In the genomic region with DNA sequence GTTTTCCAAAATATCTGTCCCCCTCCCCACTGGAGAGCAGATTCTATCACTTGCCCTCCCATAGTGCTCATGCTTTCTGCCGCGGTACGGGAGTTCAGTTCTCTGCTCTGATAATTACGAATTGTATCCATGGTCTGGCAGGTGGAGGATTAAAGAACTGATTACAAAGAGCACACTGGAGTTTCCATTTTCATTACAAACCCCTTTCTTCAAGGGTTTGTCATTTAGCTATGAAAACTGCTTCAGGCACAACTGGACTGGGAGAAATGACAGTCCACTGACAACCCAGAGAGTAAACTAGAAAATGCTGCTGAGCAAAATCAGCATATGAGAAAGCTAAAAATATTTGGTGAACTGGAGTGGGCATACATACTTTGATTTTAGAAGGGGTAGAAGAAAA, we compare ENCODE assay signal across 22 cellular contexts.
DNase-seq lines count a peak whose midpoint lies in the region; TF ChIP-seq lines count a peak whose summit lies in the region.
"Had no signal": no experiment of that assay in that cellular context is flagged by ENCODE, and none has a peak within 500 bp of the region (broad histone marks: within the 10 kb centered on the region; RNA-seq: fewer than 3 reads in every experiment).

No MANE protein-coding gene starts in this region.

- no peak for TF ChIP-seq CTCF in neural progenitor cell (IDR thresholded peaks at IDR 0.05)
- no peak for TF ChIP-seq CTCF in Peyer's patch (IDR thresholded peaks at IDR 0.05)

- H3K27ac Mint-ChIP-seq in neural progenitor cell = peak overlapping the region; percentile 67
- H3K27ac Mint-ChIP-seq: CD14-positive monocyte had no signal

- H3K36me3 Mint-ChIP-seq in neural progenitor cell = peaks cover 1% of the 10 kb centered on the region

- H3K27ac ChIP-seq in neural progenitor cell (no peak overlapping the region), Peyer's patch (no peak overlapping the region)
- H3K27ac ChIP-seq: 22Rv1, SK-N-MC had no signal

- H3K4me3 ChIP-seq in neural progenitor cell = no peak overlapping the region
- no peak overlapping the region for H3K4me3 ChIP-seq in Peyer's patch
- H3K4me3 ChIP-seq: SK-N-MC had no signal

- H3K36me3 ChIP-seq in neural progenitor cell (no peaks in the 10 kb centered on the region), Peyer's patch (no peaks in the 10 kb centered on the region)

- H3F3A ChIP-seq in neural progenitor cell (ENCODE audit: low read depth) = peaks cover 9% of the 10 kb centered on the region

- no peaks in the 10 kb centered on the region for H3K9me3 ChIP-seq in neural progenitor cell (ENCODE audit: low read depth)
- no peaks in the 10 kb centered on the region for H3K9me3 ChIP-seq in Peyer's patch

- H3K9ac ChIP-seq in neural progenitor cell = no peak overlapping the region

- no peaks in the 10 kb centered on the region for H3K27me3 Mint-ChIP-seq in neural progenitor cell (ENCODE audit: insufficient read depth, low read depth)

- H3K27me3 ChIP-seq in neural progenitor cell (no peaks in the 10 kb centered on the region), Peyer's patch (no peaks in the 10 kb centered on the region)

- no peak for TF ChIP-seq POLR2A in Peyer's patch (IDR thresholded peaks at IDR 0.05)

- peaks cover 31% of the 10 kb centered on the region for H3K4me1 ChIP-seq in neural progenitor cell
- no peaks in the 10 kb centered on the region for H3K4me1 ChIP-seq in Peyer's patch

- no peak overlapping the region for H3K4me3 Mint-ChIP-seq in neural progenitor cell
- H3K4me3 Mint-ChIP-seq: CD14-positive monocyte, H9 had no signal

- no peaks in the 10 kb centered on the region for H3K79me2 ChIP-seq in neural progenitor cell (ENCODE audit: low read depth)

- H4K20me1 ChIP-seq in neural progenitor cell (ENCODE audit: low read depth) = no peaks in the 10 kb centered on the region

- H3K4me2 ChIP-seq in neural progenitor cell = no peak overlapping the region

- no peak overlapping the region for H2AFZ ChIP-seq in neural progenitor cell (replicated peaks)

- peaks cover 41% of the 10 kb centered on the region for H3K4me1 Mint-ChIP-seq in neural progenitor cell
- H3K4me1 Mint-ChIP-seq: CD14-positive monocyte had no signal

- DNase-seq in NCI-H146 (lab: John Stamatoyannopoulos, UW) = peak; percentile 35
- no peak for DNase-seq in NCI-H146 treated with DMSO at 0.1 percent for 48 hours (lab: John Stamatoyannopoulos, UW; ENCODE audit: unreplicated experiment)
- peak; percentile 5 for DNase-seq in cerebellar cortex (ENCODE audit: low spot score)
- DNase-seq in neural progenitor cell (ENCODE audit: low spot score) = no peak
- DNase-seq in NCI-H1930 (lab: John Stamatoyannopoulos, UW) = no peak
- no peak for DNase-seq in NCI-H1105 treated with DMSO at 0.1 percent for 48 hours (lab: John Stamatoyannopoulos, UW)
- no peak for DNase-seq in stimulated activated CD4-positive, alpha-beta T cell treated with anti-CD3 and anti-CD28 coated beads, Interleukin-4, amount 100 ng/mL, for 4 hours
- no peak for DNase-seq in Peyer's patch
- DNase-seq: AML-193; DMS79 treated with DMSO at 0.1 percent for 48 hours; H9; IMR-90; MM.1S; NCI-H1092 treated with DMSO at 0.1 percent for 48 hours; NCI-H1694 treated with DMSO at 0.1 percent for 48 hours; NCI-H345; NCI-H526 treated with DMSO at 0.1 percent for 48 hours; NK-92 treated with Interleukin-12 subunit alpha and Interleukin-12 subunit beta, amount 100 ng/mL, for 24 hours; Right ventricle myocardium superior had no signal

- peaks cover 1% of the 10 kb centered on the region for H3K9me3 Mint-ChIP-seq in neural progenitor cell
- H3K9me3 Mint-ChIP-seq: H9 had no signal

Comparison
In these comparisons a context has a peak if more than half of its experiments do, and no peak if none do; other contexts are left out.
1. DNase-seq: peak in NCI-H146 (single experiment) and cerebellar cortex (single experiment); none in NCI-H146 treated with DMSO at 0.1 percent for 48 hours (single experiment), neural progenitor cell (single experiment), NCI-H1930 (0 of 2), NCI-H1105 treated with DMSO at 0.1 percent for 48 hours (single experiment), stimulated activated CD4-positive, alpha-beta T cell treated with anti-CD3 and anti-CD28 coated beads, Interleukin-4, amount 100 ng/mL, for 4 hours (0 of 2) and Peyer's patch (0 of 3).